Comparison of ENCODE assay signal across 10 cellular contexts in the genomic region with DNA sequence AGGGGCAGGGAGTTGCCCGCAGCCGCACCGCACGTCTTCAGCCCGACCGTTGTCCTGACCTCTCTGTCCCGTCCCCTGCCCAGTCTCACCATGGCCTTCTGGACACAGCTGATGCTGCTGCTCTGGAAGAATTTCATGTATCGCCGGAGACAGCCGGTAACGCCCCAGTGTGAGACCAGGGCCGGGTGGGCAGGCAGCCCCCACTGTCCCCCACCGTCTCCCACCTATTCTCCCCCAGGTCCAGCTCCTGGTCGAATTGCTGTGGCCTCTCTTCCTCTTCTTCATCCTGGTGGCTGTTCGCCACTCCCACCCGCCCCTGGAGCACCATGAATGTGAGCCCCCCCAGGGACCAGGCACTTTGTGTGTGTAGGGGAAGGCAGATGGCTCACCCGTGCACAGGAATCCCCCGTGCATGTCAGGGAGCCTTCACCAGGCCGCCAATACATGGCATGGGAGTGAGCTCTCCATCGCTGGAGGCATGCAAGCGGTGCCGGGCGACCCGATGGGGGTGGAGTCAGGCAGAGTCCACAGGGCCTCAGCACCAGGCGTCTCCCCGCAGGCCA. TPM values are rescaled to one million over a fixed set of nuclear protein-coding genes. Genes with fewer than 3 reads are reported as not detected.
DNase-seq lines count a peak whose midpoint lies in the region; ATAC-seq and TF ChIP-seq lines count a peak whose summit lies in the region.
"Had no signal": no experiment of that assay in that cellular context is flagged by ENCODE, and none has a peak within 500 bp of the region (broad histone marks: within the 10 kb centered on the region; RNA-seq: fewer than 3 reads in every experiment).

No MANE protein-coding gene starts in this region.

- intact Hi-C loops in naive thymus-derived CD4-positive, alpha-beta T cell (cut with micrococcal nuclease), result loop anchor here (2.0 to 5.0 kb wide), 4 partner anchors 15 to 151 kb away; a partner anchor contains a TSS
- intact Hi-C loops in uterus (cut with DNase I; ENCODE audit: low total_unique reads), result no loop called here

- H3K27me3 Mint-ChIP-seq in naive thymus-derived CD4-positive, alpha-beta T cell, result no peaks in the 10 kb centered on the region

- H3K9ac ChIP-seq in KMS-11, result no peak overlapping the region

- no peak for TF ChIP-seq CTCF in BE2C (IDR thresholded peaks at IDR 0.05; ENCODE audit: low read depth, low read length)
- TF ChIP-seq CTCF in KMS-11 (conservative IDR thresholded peaks at IDR 0.05; ENCODE audit: low read depth, low read length), result no peak
- TF ChIP-seq CTCF in choroid plexus epithelial cell (conservative IDR thresholded peaks at IDR 0.05; ENCODE audit: low read depth, low read length), result no peak
- TF ChIP-seq CTCF in uterus (IDR thresholded peaks at IDR 0.05), result no peak

- no peak for TF ChIP-seq POLR2A in uterus (IDR thresholded peaks at IDR 0.05)

- peak overlapping the region in 8 of 9 donors; percentile 79 to 98 (median 96) for H3K27ac Mint-ChIP-seq in naive thymus-derived CD4-positive, alpha-beta T cell

- DNase-seq in BE2C (no peak), choroid plexus epithelial cell (ENCODE audit: low read depth) (no peak), globus pallidus (ENCODE audit: low spot score) (no peak), MG63 (no peak), uterus (no peak)
- no peak for DNase-seq in naive thymus-derived CD4-positive, alpha-beta T cell

- no peak overlapping the region for H3K27ac ChIP-seq in KMS-11
- peak overlapping the region; percentile 74 for H3K27ac ChIP-seq in naive thymus-derived CD4-positive, alpha-beta T cell (ENCODE audit: low read depth, low read length)
- H3K27ac ChIP-seq in uterus, result no peak overlapping the region

- H3K4me2 ChIP-seq in KMS-11, result peak overlapping the region; percentile 100

- POLR2A ChIA-PET in naive thymus-derived CD4-positive, alpha-beta T cell (lab: Charles Lee), result interaction anchor here (0.7 to 9.4 kb wide), 14 partner anchors 10 to 227 kb away, joined by 3 to 342 read pairs (median 8); a partner anchor contains a TSS

- H3K4me3 ChIP-seq in BE2C (ENCODE audit: low read depth, low read length) (peak overlapping the region; percentile 72), KMS-11 (IDR thresholded peaks at IDR 0.05; ENCODE audit: insufficient read depth, low read depth, low read length) (no peak overlapping the region), choroid plexus epithelial cell (ENCODE audit: low read depth, low read length) (peak overlapping the region; percentile 55), MG63 (no peak overlapping the region), uterus (no peak overlapping the region)
- peak overlapping the region; percentile 74 for H3K4me3 ChIP-seq in naive thymus-derived CD4-positive, alpha-beta T cell (ENCODE audit: low read length)

- H4K20me1 ChIP-seq in KMS-11 (ENCODE audit: insufficient read depth), result no peaks in the 10 kb centered on the region

- peaks cover 6 to 25% (median 13%) of the 10 kb centered on the region in 5 donors for H3K36me3 Mint-ChIP-seq in naive thymus-derived CD4-positive, alpha-beta T cell

- H2AFZ ChIP-seq in KMS-11 (ENCODE audit: low read depth), result no peak overlapping the region; the same call in 1 of the 2 replicates

- peaks cover 0 to 2% (median 0%) of the 10 kb centered on the region in 11 donors for H3K9me3 Mint-ChIP-seq in naive thymus-derived CD4-positive, alpha-beta T cell

- H3K27me3 ChIP-seq in BE2C (no peaks in the 10 kb centered on the region), KMS-11 (ENCODE audit: insufficient read depth, low read depth) (no peaks in the 10 kb centered on the region), MG63 (no peaks in the 10 kb centered on the region), uterus (peaks cover 12 to 15% of the 10 kb centered on the region in 2 donors)
- no peaks in the 10 kb centered on the region for H3K27me3 ChIP-seq in naive thymus-derived CD4-positive, alpha-beta T cell (ENCODE audit: control insufficient read depth in 2 of 2, insufficient read depth in 2 of 2, low read length in 2 of 2)

- ATAC-seq in naive thymus-derived CD4-positive, alpha-beta T cell, result no peak
- no peak for ATAC-seq in HG03378 (IDR thresholded peaks at IDR 0.05; ENCODE audit: unreplicated experiment)

- peaks cover 24 to 53% (median 43%) of the 10 kb centered on the region in 7 donors for H3K4me1 Mint-ChIP-seq in naive thymus-derived CD4-positive, alpha-beta T cell

- H3K36me3 ChIP-seq in BE2C (no peaks in the 10 kb centered on the region), KMS-11 (ENCODE audit: insufficient read depth) (no peaks in the 10 kb centered on the region), MG63 (no peaks in the 10 kb centered on the region; the same call in 1 of the 2 replicates), uterus (no peaks in the 10 kb centered on the region)
- H3K36me3 ChIP-seq in naive thymus-derived CD4-positive, alpha-beta T cell (ENCODE audit: control insufficient read depth in 2 of 3, insufficient read depth in 3 of 3, low read length in 3 of 3), result peaks cover 2 to 46% (median 6%) of the 10 kb centered on the region in 3 experiments

- peak overlapping the region; percentile 95 to 100 (median 98) for H3K4me3 Mint-ChIP-seq in naive thymus-derived CD4-positive, alpha-beta T cell

- CTCF ChIA-PET in naive thymus-derived CD4-positive, alpha-beta T cell (lab: Charles Lee), result interaction anchor here (0.6 to 3.1 kb wide), 6 partner anchors 8 to 1706 kb away, joined by 3 to 13 read pairs (median 3); no protein-coding TSS in a partner anchor

- H3K9me3 ChIP-seq in BE2C (no peaks in the 10 kb centered on the region), MG63 (no peaks in the 10 kb centered on the region), uterus (no peaks in the 10 kb centered on the region)
- H3K9me3 ChIP-seq in naive thymus-derived CD4-positive, alpha-beta T cell (ENCODE audit: control insufficient read depth in 2 of 3, low read length in 3 of 3), result no peaks in the 10 kb centered on the region

- H3K79me2 ChIP-seq in KMS-11 (ENCODE audit: insufficient read depth, low read depth), result no peaks in the 10 kb centered on the region

- H3K4me1 ChIP-seq in BE2C (peaks cover 10% of the 10 kb centered on the region), KMS-11 (ENCODE audit: low read depth, poor library complexity, severe bottlenecking) (peaks cover 34% of the 10 kb centered on the region), uterus (peaks cover 0 to 19% of the 10 kb centered on the region in 2 donors)
- peaks cover 30 to 42% of the 10 kb centered on the region in 2 donors for H3K4me1 ChIP-seq in naive thymus-derived CD4-positive, alpha-beta T cell (ENCODE audit: control insufficient read depth in 2 of 2, insufficient read depth in 2 of 2, low read length in 2 of 2)

RNA-seq across cellular contexts. Expression of a gene that starts 1.4 kb away (rescaled TPM):
- 16.4 TPM for polyA plus RNA-seq in BE2C (2012; ENCODE audit: insufficient read depth, insufficient read length, low read depth)
- total RNA-seq in naive thymus-derived CD4-positive, alpha-beta T cell, result 100 to 1,000 TPM in 4 of 5 experiments, 10 to 100 TPM in 1; 57.8 to 323 (median 155) TPM
- polyA plus RNA-seq in naive thymus-derived CD4-positive, alpha-beta T cell, result 10 to 100 TPM in 1 of 2 donors, 1 to 10 TPM in 1; 6.6 to 25.5 TPM
- total RNA-seq in MG63 (2014; rRNA removed; shearing (Covaris generic); ENCODE audit: low replicate concordance), result 0.26 and 4.3 TPM in 2 replicates
- 10 to 100 TPM in 1 of 4 donors, 1 to 10 TPM in 2, under 1 TPM in 1; 0.59 to 10.4 (median 2.7) TPM for total RNA-seq in uterus

RNA-seq across cellular contexts. Expression of a gene that starts 14.9 kb away (rescaled TPM):
- polyA plus RNA-seq in BE2C (2012; ENCODE audit: insufficient read depth, insufficient read length, low read depth), result 3.0 TPM
- total RNA-seq in naive thymus-derived CD4-positive, alpha-beta T cell, result 100 to 1,000 TPM; 234 to 440 (median 240) TPM
- polyA plus RNA-seq in naive thymus-derived CD4-positive, alpha-beta T cell, result 100 to 1,000 TPM; 401 to 704 TPM
- 52.7 and 84.9 TPM in 2 replicates for total RNA-seq in MG63 (2014; rRNA removed; shearing (Covaris generic); ENCODE audit: low replicate concordance)
- total RNA-seq in uterus, result 100 to 1,000 TPM in 2 of 4 donors, 10 to 100 TPM in 2; 14.3 to 186 (median 88.5) TPM

RNA-seq across cellular contexts. Expression of a gene that starts 20.0 kb away (rescaled TPM):
- polyA plus RNA-seq in BE2C (2012; ENCODE audit: insufficient read depth, insufficient read length, low read depth), result not detected
- total RNA-seq in naive thymus-derived CD4-positive, alpha-beta T cell, result not detected
- polyA plus RNA-seq in naive thymus-derived CD4-positive, alpha-beta T cell, result not detected
- total RNA-seq in MG63 (2014; rRNA removed; shearing (Covaris generic); ENCODE audit: low replicate concordance), result not detected in 2 replicates
- not detected for total RNA-seq in uterus
- total RNA-seq: HT1080, lung microvascular endothelial cell had no signal

RNA-seq across cellular contexts. Expression of a gene that starts 20.4 kb away (rescaled TPM):
- 687 TPM for polyA plus RNA-seq in BE2C (2012; ENCODE audit: insufficient read depth, insufficient read length, low read depth)
- 100 to 1,000 TPM; 189 to 347 (median 311) TPM for total RNA-seq in naive thymus-derived CD4-positive, alpha-beta T cell
- 10 to 100 TPM; 40.7 to 86.1 TPM for polyA plus RNA-seq in naive thymus-derived CD4-positive, alpha-beta T cell
- 40.3 and 75.8 TPM in 2 replicates for total RNA-seq in MG63 (2014; rRNA removed; shearing (Covaris generic); ENCODE audit: low replicate concordance)
- 100 to 1,000 TPM in 1 of 4 donors, 10 to 100 TPM in 3; 47.4 to 164 (median 56.9) TPM for total RNA-seq in uterus

RNA-seq across cellular contexts. Expression of a gene that starts 25.6 kb away (rescaled TPM):
- 31.2 TPM for polyA plus RNA-seq in BE2C (2012; ENCODE audit: insufficient read depth, insufficient read length, low read depth)
- total RNA-seq in naive thymus-derived CD4-positive, alpha-beta T cell, result 1,000 to 10,000 TPM in 1 of 5 experiments, 100 to 1,000 TPM in 4; 467 to 1,030 (median 779) TPM
- 100 to 1,000 TPM; 305 to 880 TPM for polyA plus RNA-seq in naive thymus-derived CD4-positive, alpha-beta T cell
- total RNA-seq in MG63 (2014; rRNA removed; shearing (Covaris generic); ENCODE audit: low replicate concordance), result not detected in 2 replicates
- total RNA-seq in uterus, result 100 to 1,000 TPM in 1 of 4 donors, 1 to 10 TPM in 3; 4.1 to 154 (median 8.6) TPM

Comparison
In these comparisons a context has a peak if more than half of its experiments do, and no peak if none do; other contexts are left out.
1. H3K4me3 ChIP-seq: peak in BE2C (single experiment), choroid plexus epithelial cell (single experiment) and naive thymus-derived CD4-positive, alpha-beta T cell (single experiment); none in KMS-11 (single experiment), MG63 (single experiment) and uterus (0 of 2).
2. RNA of a gene that starts 1.4 kb away (total RNA-seq): 57.8 to 323 TPM in naive thymus-derived CD4-positive, alpha-beta T cell; 0.59 to 10.4 TPM in uterus and 0.26 to 4.3 TPM in MG63; every median in the first group is over 4 times any median in the second.